24 cellular contexts compared by ENCODE assay signal in the genomic region with DNA sequence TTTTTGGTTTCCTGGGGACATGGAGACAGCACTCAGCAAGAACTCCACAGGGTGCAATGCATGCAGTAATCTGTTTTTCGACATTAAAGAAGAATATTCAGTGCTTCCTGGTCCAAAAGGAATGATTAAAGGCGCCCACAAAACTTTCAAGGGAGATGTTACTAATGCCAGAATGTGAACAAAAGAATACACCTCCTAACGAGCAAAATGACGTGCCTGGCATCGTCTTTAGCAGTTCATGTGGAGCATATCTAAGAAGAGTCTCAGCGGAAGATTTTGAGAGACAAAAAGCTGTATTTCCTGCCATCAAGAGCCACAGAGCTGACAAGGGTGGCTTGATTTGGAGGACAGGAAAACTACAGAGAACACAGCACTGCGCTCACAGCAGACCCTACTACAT.
"Had no signal": no experiment of that assay in that cellular context is flagged by ENCODE, and none has a peak within 500 bp of the region (broad histone marks: within the 10 kb centered on the region; RNA-seq: fewer than 3 reads in every experiment).

No MANE protein-coding gene starts in this region.

- H3K4me1 Mint-ChIP-seq: neural crest cell had no signal

- H3K4me3 Mint-ChIP-seq: activated T-cell treated with anti-CD3 and anti-CD28 coated beads, Interleukin-2, amount 50 U/mL, for 24 hours; neural crest cell; stimulated activated naive B cell treated with anti-CD40 and anti-IgM and Interleukin-4, amounts not matched to agents 10 μg/mL and 1 μg/mL and 100 μg/mL, for 72 hours had no signal

- H3K4me1 ChIP-seq: colonic mucosa, parathyroid adenoma, psoas muscle, sigmoid colon, stomach, upper lobe of left lung, vagina had no signal

- H3K27ac ChIP-seq: colonic mucosa, hepatocyte, left ventricle myocardium inferior, parathyroid adenoma, psoas muscle, sigmoid colon, stomach, thyroid gland, upper lobe of left lung, vagina had no signal

- ATAC-seq: psoas muscle; stimulated activated naive B cell treated with anti-CD40 and anti-IgM and Interleukin-4, amounts not matched to agents 10 μg/mL and 1 μg/mL and 100 μg/mL, for 72 hours had no signal

- H3K27me3 ChIP-seq: colonic mucosa, hepatocyte, sigmoid colon, stomach, thyroid gland, upper lobe of left lung, vagina had no signal

- H3K27me3 Mint-ChIP-seq: activated T-cell treated with anti-CD3 and anti-CD28 coated beads, Interleukin-2, amount 50 U/mL, for 24 hours; stimulated activated naive B cell treated with anti-CD40 and anti-IgM and Interleukin-4, amounts not matched to agents 10 μg/mL and 1 μg/mL and 100 μg/mL, for 72 hours had no signal

- DNase-seq: activated CD4-positive, alpha-beta T cell treated with anti-CD3 and anti-CD28 coated beads for 4 hours; activated CD4-positive, alpha-beta T cell treated with anti-CD3 and anti-CD28 coated beads, Interleukin-2, amount 50 U/mL, for 48 hours; activated CD8-positive, alpha-beta memory T cell treated with anti-CD3 and anti-CD28 coated beads, Interleukin-2, amount 50 U/mL, for 48 hours; activated naive CD4-positive, alpha-beta T cell; activated T-cell treated with anti-CD3 and anti-CD28 coated beads, Interleukin-2, amount 50 U/mL, for 24 hours; cerebellar nuclear complex; colonic mucosa; effector CD8-positive, alpha-beta T cell; islet precursor cell; left ventricle myocardium inferior; mesendoderm; occipital lobe; sigmoid colon; small intestine; stimulated activated naive B cell treated with anti-CD40 and anti-IgM and Interleukin-4, amounts not matched to agents 10 μg/mL and 1 μg/mL and 100 μg/mL, for 72 hours; stomach; upper lobe of left lung had no signal

- H3K9me3 Mint-ChIP-seq: activated T-cell treated with anti-CD3 and anti-CD28 coated beads, Interleukin-2, amount 50 U/mL, for 24 hours; neural crest cell had no signal

- H3K4me3 ChIP-seq: colonic mucosa, hepatocyte, left ventricle myocardium inferior, lung, psoas muscle, sigmoid colon, stomach, thyroid gland, upper lobe of left lung, vagina had no signal

- H3K9me3 ChIP-seq: colonic mucosa, left ventricle myocardium inferior, psoas muscle, sigmoid colon, stomach, thyroid gland, upper lobe of left lung, vagina had no signal

- H3K27ac Mint-ChIP-seq: activated T-cell treated with anti-CD3 and anti-CD28 coated beads, Interleukin-2, amount 50 U/mL, for 24 hours; stimulated activated naive B cell treated with anti-CD40 and anti-IgM and Interleukin-4, amounts not matched to agents 10 μg/mL and 1 μg/mL and 100 μg/mL, for 72 hours had no signal

- H3K9ac ChIP-seq: parathyroid adenoma had no signal

- H3K36me3 ChIP-seq: colonic mucosa, left ventricle myocardium inferior, sigmoid colon, thyroid gland, upper lobe of left lung, vagina had no signal
